17 cellular contexts compared by ENCODE assay signal in the genomic region with DNA sequence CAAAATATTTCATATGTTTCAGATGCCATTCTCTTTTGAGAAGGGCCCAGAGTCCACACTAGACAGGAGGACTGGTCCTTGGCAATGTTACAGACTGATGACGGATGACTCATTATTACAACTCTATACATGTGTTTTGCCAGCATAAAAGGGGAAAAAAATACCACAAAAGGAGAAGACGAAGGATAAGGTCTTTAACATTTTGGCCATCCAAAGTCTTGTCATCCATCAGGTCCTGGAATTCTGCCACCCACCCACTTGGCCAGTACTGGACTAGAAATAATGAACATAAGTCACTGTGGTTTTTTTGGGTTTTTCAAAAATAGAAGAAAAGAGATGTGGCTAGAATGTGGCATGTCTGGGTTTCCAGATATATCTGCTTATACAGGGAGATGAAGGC. TPM values are rescaled to one million over a fixed set of nuclear protein-coding genes. Genes with fewer than 3 reads are reported as not detected.
A peak's percentile ranks its signal among the peaks of the same experiment; 100 is the strongest.
DNase-seq lines count a peak whose midpoint lies in the region.
"Had no signal": no experiment of that assay in that cellular context is flagged by ENCODE, and none has a peak within 500 bp of the region (broad histone marks: within the 10 kb centered on the region; RNA-seq: fewer than 3 reads in every experiment).

No MANE protein-coding gene starts in this region.

- H3K4me3 ChIP-seq in skeletal muscle cell (ENCODE audit: low read depth, low read length) = no peak overlapping the region
- H3K4me3 ChIP-seq: adrenal gland, left lung, skin epidermis had no signal

- DNase-seq in GM04503 (ENCODE audit: low read depth) = peak; percentile 61
- peak; percentile 43 for DNase-seq in NCI-H446 treated with DMSO at 0.1 percent for 48 hours (lab: John Stamatoyannopoulos, UW)
- peak; percentile 34 for DNase-seq in cerebellum (ENCODE audit: low spot score)
- peak; percentile 64 for DNase-seq in skeletal muscle cell (ENCODE audit: low read depth)
- DNase-seq in NK-92 treated with Interleukin-12 subunit alpha and Interleukin-12 subunit beta, amount 100 ng/mL, for 24 hours (lab: John Stamatoyannopoulos, UW) = no peak
- DNase-seq in islet precursor cell = no peak
- no peak for DNase-seq in NCI-H510A (lab: John Stamatoyannopoulos, UW)
- DNase-seq: activated CD4-positive, CD25-positive, alpha-beta regulatory T cell treated with anti-CD3 and anti-CD28 coated beads, Interleukin-2, amount 50 U/mL, for 72 hours; activated T-cell treated with anti-CD3 and anti-CD28 coated beads, Interleukin-2, amount 50 U/mL, for 24 hours; CD8-positive, alpha-beta memory T cell; effector memory CD4-positive, alpha-beta T cell; head of caudate nucleus; KBM-7; left lung; NCI-H1930 had no signal

RNA-seq across cellular contexts. Expression of a gene that starts 57.7 kb away (rescaled TPM):
- total RNA-seq in cerebellum = 1.5 TPM
- total RNA-seq: CD8-positive, alpha-beta memory T cell had no signal

Comparison
In these comparisons a context has a peak if more than half of its experiments do, and no peak if none do; other contexts are left out.
1. DNase-seq: peak in GM04503 (single experiment), NCI-H446 treated with DMSO at 0.1 percent for 48 hours (single experiment), cerebellum (single experiment) and skeletal muscle cell (single experiment); none in NK-92 treated with Interleukin-12 subunit alpha and Interleukin-12 subunit beta, amount 100 ng/mL, for 24 hours (single experiment), islet precursor cell (single experiment) and NCI-H510A (single experiment).